In genomic region chr11:9385288-9385902, GRCh38 we compare ENCODE assay signal across 8 cellular contexts. TPM values are rescaled to one million over a fixed set of nuclear protein-coding genes. Genes with fewer than 3 reads are reported as not detected.
A peak's percentile ranks its signal among the peaks of the same experiment; 100 is the strongest.
DNase-seq lines count a peak whose midpoint lies in the region; ATAC-seq and TF ChIP-seq lines count a peak whose summit lies in the region.

No MANE protein-coding gene starts in this region.

- H3K27me3 Mint-ChIP-seq in central memory CD8-positive, alpha-beta T cell = no peaks in the 10 kb centered on the region

- peak overlapping the region; percentile 91 for H3K4me2 ChIP-seq in OCI-LY3 (ENCODE audit: low read length)

- H3K4me3 ChIP-seq in OCI-LY3 (ENCODE audit: low read length) (peak overlapping the region; percentile 96), lung (peak overlapping the region; percentile 95), upper lobe of left lung (peak overlapping the region; percentile 75 to 93 (median 86))

- TF ChIP-seq EP300 in upper lobe of left lung (IDR thresholded peaks at IDR 0.05) = no peak

- H3K4me1 Mint-ChIP-seq in central memory CD8-positive, alpha-beta T cell = peaks cover 32% of the 10 kb centered on the region

- peaks cover 40% of the 10 kb centered on the region for H4K20me1 ChIP-seq in OCI-LY3 (ENCODE audit: insufficient read depth, low read length)

- ATAC-seq in HG02759 (IDR thresholded peaks at IDR 0.05; ENCODE audit: unreplicated experiment) = peak; percentile 15
- ATAC-seq in central memory CD8-positive, alpha-beta T cell (replicated peaks; ENCODE audit: extremely low read depth, poor library complexity, severe bottlenecking) = peak; percentile 12
- ATAC-seq in lung (ENCODE audit: insufficient read depth, low FRiP score) = peak; percentile 20
- ATAC-seq in upper lobe of left lung (ENCODE audit: low FRiP score in 2 of 2) = peak; percentile 74 to 79

- H3K9me3 ChIP-seq in OCI-LY3 (ENCODE audit: insufficient read depth, low read length) (no peaks in the 10 kb centered on the region), lung (ENCODE audit: control insufficient read depth in 2 of 2, insufficient read depth in 1 of 2, low read length in 1 of 2) (no peaks in the 10 kb centered on the region), upper lobe of left lung (no peaks in the 10 kb centered on the region)

- no peak for TF ChIP-seq POLR2A in upper lobe of left lung (IDR thresholded peaks at IDR 0.05)

- TF ChIP-seq CTCF in OCI-LY3 (IDR thresholded peaks at IDR 0.05; ENCODE audit: low read depth, low read length) (no peak), lung (IDR thresholded peaks at IDR 0.05; ENCODE audit: control extremely low read depth, extremely low read depth) (no peak), upper lobe of left lung (IDR thresholded peaks at IDR 0.05) (peak in 1 of 6 experiments; percentile 19)

- no peaks in the 10 kb centered on the region for H3K27me3 ChIP-seq in OCI-LY3 (ENCODE audit: low read depth, low read length)
- H3K27me3 ChIP-seq in lung (ENCODE audit: control insufficient read depth, insufficient read depth) = no peaks in the 10 kb centered on the region
- H3K27me3 ChIP-seq in upper lobe of left lung = no peaks in the 10 kb centered on the region

- H2AFZ ChIP-seq in OCI-LY3 (ENCODE audit: low read depth, low read length) = no peak overlapping the region

- 10 to 12% methylated on average over 11 of the region's 11 CpGs for WGBS in lung, 2 donors
- 9 to 18% methylated on average over 4 to 11 of the region's 11 CpGs for WGBS in upper lobe of left lung, 2 donors

- H3K79me2 ChIP-seq in OCI-LY3 (ENCODE audit: low read length) = peaks cover 63% of the 10 kb centered on the region

- H3K36me3 ChIP-seq in OCI-LY3 (replicated peaks; ENCODE audit: low read depth, low read length) = peaks cover 21% of the 10 kb centered on the region
- H3K36me3 ChIP-seq in lung (ENCODE audit: control insufficient read depth in 2 of 2, insufficient read depth in 2 of 2, low read length in 2 of 2) = peaks cover 0 to 2% of the 10 kb centered on the region in 2 donors
- H3K36me3 ChIP-seq in upper lobe of left lung = peaks cover 0 to 5% (median 2%) of the 10 kb centered on the region in 4 donors

- peak overlapping the region; percentile 93 for H3K9ac ChIP-seq in OCI-LY3 (ENCODE audit: low read length)

- no peaks in the 10 kb centered on the region for H3K9me3 Mint-ChIP-seq in central memory CD8-positive, alpha-beta T cell

- H3K27ac ChIP-seq in OCI-LY3 (ENCODE audit: low read length) (peak overlapping the region; percentile 62), lung (ENCODE audit: low read depth in 1 of 2, low read length in 1 of 2) (peak overlapping the region; percentile 98 to 99), upper lobe of left lung (peak overlapping the region; percentile 93 to 98 (median 93))

- H3K4me1 ChIP-seq in OCI-LY3 (ENCODE audit: low read length) (peaks cover 20% of the 10 kb centered on the region), lung (ENCODE audit: control insufficient read depth in 2 of 2, insufficient read depth in 2 of 2, low read length in 2 of 2) (peaks cover 0 to 6% of the 10 kb centered on the region in 2 donors), upper lobe of left lung (peaks cover 22 to 33% (median 27%) of the 10 kb centered on the region in 4 donors)

- H3K36me3 Mint-ChIP-seq in central memory CD8-positive, alpha-beta T cell (ENCODE audit: insufficient read depth) = peaks cover 14% of the 10 kb centered on the region

- H3K4me3 Mint-ChIP-seq in central memory CD8-positive, alpha-beta T cell = peak overlapping the region; percentile 96

- peak overlapping the region; percentile 87 for H3K27ac Mint-ChIP-seq in central memory CD8-positive, alpha-beta T cell (ENCODE audit: low read depth)

- DNase-seq in DMS53 (lab: John Stamatoyannopoulos, UW) (peak; percentile 79), DMS53 treated with DMSO at 0.1 percent for 48 hours (lab: John Stamatoyannopoulos, UW; ENCODE audit: unreplicated experiment) (no peak), lung (ENCODE audit: low spot score) (no peak), upper lobe of left lung (peak in 1 of 2 donors; percentile 75), GOT3 (lab: John Stamatoyannopoulos, UW) (no peak)
- DNase-seq in central memory CD8-positive, alpha-beta T cell (ENCODE audit: low spot score in 2 of 2) = no peak

RNA-seq across cellular contexts. Expression of gene IPO7, which starts 0.9 kb away (rescaled TPM):
- total RNA-seq in lung (100 to 1,000 TPM in 1 of 2 donors, 10 to 100 TPM in 1; 93.8 to 104 TPM), upper lobe of left lung (100 to 1,000 TPM in 2 of 6 donors, 10 to 100 TPM in 4; 37.7 to 184 (median 94.8) TPM)
- polyA plus RNA-seq in lung = 10 to 100 TPM; 36.5 to 39.0 TPM

Comparison
In these comparisons a context has a peak if more than half of its experiments do, and no peak if none do; other contexts are left out.
1. ATAC-seq: peak in every context shown above with its lines; median percentile 76 in upper lobe of left lung; 20 in lung; 15 in HG02759; 12 in central memory CD8-positive, alpha-beta T cell.